Comparison of ENCODE assay signal across 17 cellular contexts in genomic region chr7:127655720-127656119, GRCh38. TPM values are rescaled to one million over a fixed set of nuclear protein-coding genes. Genes with fewer than 3 reads are reported as not detected.
DNase-seq lines count a peak whose midpoint lies in the region; TF ChIP-seq lines count a peak whose summit lies in the region.
"Had no signal": no experiment of that assay in that cellular context is flagged by ENCODE, and none has a peak within 500 bp of the region (broad histone marks: within the 10 kb centered on the region; RNA-seq: fewer than 3 reads in every experiment).

No MANE protein-coding gene starts in this region.

- no peak overlapping the region for H3K23ac ChIP-seq in H9 (ENCODE audit: insufficient read length, low read depth, low read length)

- H2AFZ ChIP-seq in H9 (ENCODE audit: low read length): no peak overlapping the region
- H2AFZ ChIP-seq in OCI-LY1 (ENCODE audit: low read length): no peak overlapping the region
- H2AFZ ChIP-seq in osteoblast (ENCODE audit: low read length): no peak overlapping the region

- H3F3A ChIP-seq in OCI-LY1 (ENCODE audit: insufficient read depth, low read length): no peaks in the 10 kb centered on the region

- no peak overlapping the region for H3K4ac ChIP-seq in H9 (ENCODE audit: low read depth, low read length)

- no peaks in the 10 kb centered on the region for H3K9me2 ChIP-seq in OCI-LY1 (ENCODE audit: low read depth, low read length)

- H3K4me1 Mint-ChIP-seq in H9 (peaks cover 43 to 45% of the 10 kb centered on the region in 2 experiments), chondrocyte (ENCODE audit: low read depth) (peaks cover 75% of the 10 kb centered on the region), mesothelial cell of epicardium (peaks cover 42% of the 10 kb centered on the region)

- H2BK15ac ChIP-seq in H9 (ENCODE audit: low read depth, low read length): no peak overlapping the region

- no peak for TF ChIP-seq POLR2A in esophagus muscularis mucosa (IDR thresholded peaks at IDR 0.05; ENCODE audit: low read depth)

- no peak overlapping the region for H3K14ac ChIP-seq in H9 (ENCODE audit: insufficient read depth, low read length)

- H3K9me3 ChIP-seq in H9 (ENCODE audit: control insufficient read depth, low read depth, low read length) (no peaks in the 10 kb centered on the region), OCI-LY1 (ENCODE audit: low read length) (no peaks in the 10 kb centered on the region), osteoblast (ENCODE audit: low read depth, low read length) (no peaks in the 10 kb centered on the region), esophagus muscularis mucosa (no peaks in the 10 kb centered on the region)
- H3K9me3 ChIP-seq: left ventricle myocardium inferior, pancreas had no signal

- H3K27ac Mint-ChIP-seq in H9: peak overlapping the region in 1 of 3 experiments; percentile 28; a peak in 1 of 7 replicates
- peak overlapping the region; percentile 23 for H3K27ac Mint-ChIP-seq in chondrocyte (ENCODE audit: unreplicated experiment)
- no peak overlapping the region for H3K27ac Mint-ChIP-seq in mesothelial cell of epicardium

- intact Hi-C loops in esophagus muscularis mucosa (cut with DNase I): no loop called here

- H4K20me1 ChIP-seq in H9 (ENCODE audit: control insufficient read depth, insufficient read depth, insufficient read length): no peaks in the 10 kb centered on the region
- H4K20me1 ChIP-seq in OCI-LY1 (ENCODE audit: insufficient read depth, low read length): 0 out of 2 replicates have a peak, but pooled peaks cover 2% of the 10 kb centered on the region
- peaks cover 68% of the 10 kb centered on the region for H4K20me1 ChIP-seq in osteoblast (ENCODE audit: insufficient read depth, low read length)

- TF ChIP-seq EP300 in esophagus muscularis mucosa (IDR thresholded peaks at IDR 0.05): no peak

- H3K4me3 ChIP-seq in OCI-LY1 (ENCODE audit: low read depth, low read length, poor library complexity, severe bottlenecking): no peak overlapping the region
- H3K4me3 ChIP-seq in osteoblast (ENCODE audit: insufficient read depth, low read length): no peak overlapping the region
- no peak overlapping the region for H3K4me3 ChIP-seq in esophagus muscularis mucosa
- H3K4me3 ChIP-seq: left ventricle myocardium inferior had no signal

- no peak overlapping the region for H3K56ac ChIP-seq in H9 (ENCODE audit: insufficient read length, low read depth, low read length)

- H3K18ac ChIP-seq in H9 (ENCODE audit: insufficient read length, low read depth, low read length): no peak overlapping the region

- no peak overlapping the region for H4K5ac ChIP-seq in H9 (ENCODE audit: insufficient read length, low read depth, low read length)

- no peaks in the 10 kb centered on the region for H3K27me3 Mint-ChIP-seq in H9 (ENCODE audit: low read depth)
- no peaks in the 10 kb centered on the region for H3K27me3 Mint-ChIP-seq in chondrocyte (ENCODE audit: low read depth)
- H3K27me3 Mint-ChIP-seq in mesothelial cell of epicardium (ENCODE audit: low read depth): no peaks in the 10 kb centered on the region
- H3K27me3 Mint-ChIP-seq: activated CD4-positive, alpha-beta T cell treated with anti-CD3 and anti-CD28 coated beads, Interleukin-2, amount 10 ng/mL, durations not matched to agents 7 days and 5 days had no signal

- H4K91ac ChIP-seq in H9 (ENCODE audit: insufficient read length, low read depth, low read length): no peak overlapping the region

- H3K79me2 ChIP-seq in H9 (ENCODE audit: insufficient read depth, low read length) (peaks cover 63% of the 10 kb centered on the region; the same call in 1 of the 2 replicates), OCI-LY1 (ENCODE audit: insufficient read depth, low read length) (peaks cover 86% of the 10 kb centered on the region), osteoblast (ENCODE audit: insufficient read depth, low read length) (peaks cover 88% of the 10 kb centered on the region)

- no peak overlapping the region for H3T11ph ChIP-seq in H9 (ENCODE audit: low read length)

- peaks cover 63% of the 10 kb centered on the region for H3K36me3 ChIP-seq in OCI-LY1 (ENCODE audit: insufficient read depth, low read length)
- peaks cover 12% of the 10 kb centered on the region for H3K36me3 ChIP-seq in osteoblast (ENCODE audit: insufficient read depth, low read length)
- H3K36me3 ChIP-seq in esophagus muscularis mucosa: peaks cover 0 to 8% (median 0%) of the 10 kb centered on the region in 4 donors
- H3K36me3 ChIP-seq: left ventricle myocardium inferior, pancreas had no signal

- H3K27me3 ChIP-seq in H9 (ENCODE audit: insufficient read depth, low read length) (no peaks in the 10 kb centered on the region), OCI-LY1 (ENCODE audit: insufficient read depth, low read length) (no peaks in the 10 kb centered on the region), osteoblast (ENCODE audit: insufficient read depth, low read length) (no peaks in the 10 kb centered on the region), esophagus muscularis mucosa (no peaks in the 10 kb centered on the region)
- H3K27me3 ChIP-seq: foreskin keratinocyte, pancreas had no signal

- no peak overlapping the region for H4K8ac ChIP-seq in H9 (replicated peaks; ENCODE audit: insufficient read length, low read depth, low read length)

- H3K9ac ChIP-seq in H9 (ENCODE audit: extremely low read depth, insufficient read length, low read length) (no peak overlapping the region), OCI-LY1 (ENCODE audit: low read length) (no peak overlapping the region; the same call in 1 of the 2 replicates)

- H3K4me2 ChIP-seq in H9 (ENCODE audit: insufficient read depth, insufficient read length, low read length) (peak overlapping the region; percentile 28), OCI-LY1 (ENCODE audit: low read length) (peak overlapping the region; percentile 93; the same call in 1 of the 2 replicates), osteoblast (ENCODE audit: insufficient read depth, low read length) (peak overlapping the region; percentile 86)

- H3K27ac ChIP-seq in H9 (ENCODE audit: insufficient read length, low read depth, low read length) (no peak overlapping the region), OCI-LY1 (ENCODE audit: low read depth, low read length, poor library complexity, severe bottlenecking) (no peak overlapping the region), osteoblast (ENCODE audit: low read depth, low read length) (no peak overlapping the region), esophagus muscularis mucosa (replicated peaks in 1 of 4) (no peak overlapping the region)
- H3K27ac ChIP-seq: foreskin keratinocyte, left ventricle myocardium inferior, pancreas had no signal

- H2BK120ac ChIP-seq in H9 (ENCODE audit: low read depth, low read length, poor library complexity, severe bottlenecking): no peak overlapping the region

- TF ChIP-seq CTCF in H9 (conservative IDR thresholded peaks at IDR 0.05) (no peak), OCI-LY1 (IDR thresholded peaks at IDR 0.05; ENCODE audit: low read length) (no peak), chondrocyte (IDR thresholded peaks at IDR 0.05) (no peak), osteoblast (IDR thresholded peaks at IDR 0.05; ENCODE audit: extremely low read depth, low read depth, low read length) (no peak), esophagus muscularis mucosa (IDR thresholded peaks at IDR 0.05) (no peak), mesothelial cell of epicardium (IDR thresholded peaks at IDR 0.05; ENCODE audit: unreplicated experiment) (no peak)

- H3K4me3 Mint-ChIP-seq in H9 (peak overlapping the region in 1 of 2 experiments; percentile 21; a peak in 1 of 5 replicates), chondrocyte (ENCODE audit: unreplicated experiment) (no peak overlapping the region), mesothelial cell of epicardium (no peak overlapping the region)
- H3K4me3 Mint-ChIP-seq: activated CD4-positive, alpha-beta T cell treated with anti-CD3 and anti-CD28 coated beads, Interleukin-2, amount 10 ng/mL, durations not matched to agents 7 days and 5 days had no signal

- no peak overlapping the region for H2BK20ac ChIP-seq in H9 (ENCODE audit: low read depth, low read length, poor library complexity, severe bottlenecking)

- no CpG with 5 or more reads among the region's 2 CpGs for WGBS in H9 (ENCODE audit: extremely low coverage, insufficient read length, low lambda C conversion rate)
- 80% methylated on average over 2 of the region's 2 CpGs for WGBS in esophagus muscularis mucosa

- H2BK12ac ChIP-seq in H9 (ENCODE audit: insufficient read length, low read depth, low read length): no peak overlapping the region

- H3K9me3 Mint-ChIP-seq in H9 (no peaks in the 10 kb centered on the region), chondrocyte (ENCODE audit: low read depth) (no peaks in the 10 kb centered on the region), mesothelial cell of epicardium (no peaks in the 10 kb centered on the region)
- H3K9me3 Mint-ChIP-seq: activated CD4-positive, alpha-beta T cell treated with anti-CD3 and anti-CD28 coated beads, Interleukin-2, amount 10 ng/mL, durations not matched to agents 7 days and 5 days had no signal

- peaks cover 5% of the 10 kb centered on the region for H3K23me2 ChIP-seq in H9 (ENCODE audit: insufficient read length, low read depth, low read length, poor library complexity, severe bottlenecking)

- H3K36me3 Mint-ChIP-seq in H9 (ENCODE audit: insufficient read depth in 1 of 3, low read depth in 3 of 3) (peaks cover 8 to 30% (median 13%) of the 10 kb centered on the region in 3 experiments), chondrocyte (ENCODE audit: low read depth) (peaks cover 7% of the 10 kb centered on the region), mesothelial cell of epicardium (peaks cover 5% of the 10 kb centered on the region)

- H3K4me1 ChIP-seq in H9 (ENCODE audit: insufficient read depth, low read length) (peaks cover 3% of the 10 kb centered on the region; the same call in 1 of the 2 replicates), OCI-LY1 (ENCODE audit: insufficient read depth, low read length, severe bottlenecking) (peaks cover 41% of the 10 kb centered on the region), osteoblast (ENCODE audit: insufficient read depth, low read length) (peaks cover 29% of the 10 kb centered on the region), esophagus muscularis mucosa (peaks cover 24 to 50% (median 36%) of the 10 kb centered on the region in 4 donors)

- no peak overlapping the region for H2AK5ac ChIP-seq in H9 (ENCODE audit: insufficient read length, low read length)

- no peak overlapping the region for H2BK5ac ChIP-seq in H9 (ENCODE audit: insufficient read length, low read length)

- DNase-seq in H9 (no peak), chondrocyte (ENCODE audit: low spot score) (no peak), osteoblast (ENCODE audit: insufficient read length, low spot score, missing footprints) (no peak), esophagus muscularis mucosa (ENCODE audit: extremely low spot score) (no peak), ecto neural progenitor cell (ENCODE audit: low spot score) (no peak), mesothelial cell of epicardium (ENCODE audit: low spot score in 2 of 2, unreplicated experiment in 2 of 2) (no peak)
- DNase-seq: activated CD4-positive, alpha-beta T cell treated with anti-CD3 and anti-CD28 coated beads, Interleukin-2, amount 10 ng/mL, durations not matched to agents 7 days and 5 days; aorta; foreskin keratinocyte; GF-D8; left ventricle myocardium inferior; NCI-H1105; pancreas; small intestine had no signal

- peaks cover 3% of the 10 kb centered on the region for H3K79me1 ChIP-seq in H9 (ENCODE audit: insufficient read depth, low read depth, low read length, poor library complexity, severe bottlenecking)

RNA-seq across cellular contexts. Expression of gene SND1, which starts 3.7 kb away (rescaled TPM):
- total RNA-seq in H9 (2021) (218 and 225 TPM in 2 replicates), chondrocyte (229 to 285 TPM (median 239 TPM) in 3 replicates), osteoblast (245 and 257 TPM in 2 replicates), esophagus muscularis mucosa (10 to 100 TPM; 71.4 to 91.2 (median 81.3) TPM), mesothelial cell of epicardium (205 to 211 TPM (median 208 TPM) in 3 replicates)

RNA-seq across cellular contexts. Expression of gene PAX4, which starts 37.8 kb away (rescaled TPM):
- not detected in 2 replicates for total RNA-seq in H9 (2021)
- total RNA-seq in chondrocyte: not detected in 3 replicates
- total RNA-seq in osteoblast: not detected in 2 replicates
- not detected for total RNA-seq in esophagus muscularis mucosa
- not detected in 3 replicates for total RNA-seq in mesothelial cell of epicardium
- total RNA-seq: activated CD4-positive, alpha-beta T cell treated with anti-CD3 and anti-CD28 coated beads, Interleukin-2, amount 10 ng/mL, durations not matched to agents 7 days and 5 days; aorta; cerebellum; endothelial cell of umbilical vein; foreskin keratinocyte; left ventricle myocardium inferior had no signal

Comparison
In these comparisons a context has a peak if more than half of its experiments do, and no peak if none do; other contexts are left out.
1. H3K4me2 ChIP-seq: peak in every context shown above with its lines; median percentile 93 in OCI-LY1; 86 in osteoblast; 28 in H9.